8 cellular contexts compared by ENCODE assay signal in genomic region chr1:40450491-40451237, GRCh38. TPM values are rescaled to one million over a fixed set of nuclear protein-coding genes. Genes with fewer than 3 reads are reported as not detected.
DNase-seq lines count a peak whose midpoint lies in the region; ATAC-seq and TF ChIP-seq lines count a peak whose summit lies in the region.

No MANE protein-coding gene starts in this region.

- peak overlapping the region; percentile 40 to 93 (median 78) for H3K4me3 ChIP-seq in heart left ventricle

- peaks cover 0 to 6% (median 0%) of the 10 kb centered on the region in 9 donors for H3K36me3 ChIP-seq in heart left ventricle

- H3K9me3 Mint-ChIP-seq in activated naive CD4-positive, alpha-beta T cell treated with anti-CD3 and anti-CD28 coated beads, Interleukin-2, amount 10 ng/mL, durations not matched to agents 7 days and 5 days, result peaks cover 53% of the 10 kb centered on the region
- peaks cover 28% of the 10 kb centered on the region for H3K9me3 Mint-ChIP-seq in progenitor cell of endocrine pancreas (ENCODE audit: low read depth)
- peaks cover 32% of the 10 kb centered on the region for H3K9me3 Mint-ChIP-seq in type B pancreatic cell

- peaks cover 0 to 16% (median 10%) of the 10 kb centered on the region in 12 donors for H3K4me1 ChIP-seq in heart left ventricle

- intact Hi-C loops in heart left ventricle (cut with DNase I), result loop anchor here in 1 of 10 donors (5.0 kb wide), 1 partner anchor 57 kb away; the partner anchor contains the start of gene EXO5

- H3K27ac Mint-ChIP-seq in activated naive CD4-positive, alpha-beta T cell treated with anti-CD3 and anti-CD28 coated beads, Interleukin-2, amount 10 ng/mL, durations not matched to agents 7 days and 5 days, result peak overlapping the region; percentile 95
- H3K27ac Mint-ChIP-seq in progenitor cell of endocrine pancreas, result peak overlapping the region; percentile 97
- H3K27ac Mint-ChIP-seq in type B pancreatic cell, result peak overlapping the region; percentile 82

- H3K36me3 Mint-ChIP-seq in activated naive CD4-positive, alpha-beta T cell treated with anti-CD3 and anti-CD28 coated beads, Interleukin-2, amount 10 ng/mL, durations not matched to agents 7 days and 5 days, result peaks cover 60% of the 10 kb centered on the region
- H3K36me3 Mint-ChIP-seq in progenitor cell of endocrine pancreas (ENCODE audit: insufficient read depth) (peaks cover 42% of the 10 kb centered on the region), type B pancreatic cell (peaks cover 42% of the 10 kb centered on the region)

- no peak for TF ChIP-seq POLR2A in heart left ventricle (IDR thresholded peaks at IDR 0.05)

- CTCF ChIA-PET in activated naive CD4-positive, alpha-beta T cell treated with anti-CD3 and anti-CD28 coated beads, Interleukin-2, amount 10 ng/mL, durations not matched to agents 7 days and 5 days (lab: Charles Lee), result interaction anchor here (0.7 to 1.5 kb wide), 4 partner anchors 81 to 306 kb away, joined by 3 to 7 read pairs (median 4); no protein-coding TSS in a partner anchor

- peaks cover 29% of the 10 kb centered on the region for H3K4me1 Mint-ChIP-seq in activated naive CD4-positive, alpha-beta T cell treated with anti-CD3 and anti-CD28 coated beads, Interleukin-2, amount 10 ng/mL, durations not matched to agents 7 days and 5 days
- H3K4me1 Mint-ChIP-seq in progenitor cell of endocrine pancreas (ENCODE audit: low read depth), result peaks cover 13% of the 10 kb centered on the region
- peaks cover 15% of the 10 kb centered on the region for H3K4me1 Mint-ChIP-seq in type B pancreatic cell (ENCODE audit: unreplicated experiment)

- H3K27me3 ChIP-seq in heart left ventricle, result no peaks in the 10 kb centered on the region

- H3K4me3 Mint-ChIP-seq in activated naive CD4-positive, alpha-beta T cell treated with anti-CD3 and anti-CD28 coated beads, Interleukin-2, amount 10 ng/mL, durations not matched to agents 7 days and 5 days, result peak overlapping the region; percentile 82
- H3K4me3 Mint-ChIP-seq in progenitor cell of endocrine pancreas (ENCODE audit: low read depth), result peak overlapping the region; percentile 89
- peak overlapping the region; percentile 93 for H3K4me3 Mint-ChIP-seq in type B pancreatic cell

- DNase-seq in RPMI7951 (ENCODE audit: low read depth) (peak; percentile 31), heart left ventricle (peak in 3 of 5 donors; percentile 8 to 45 (median 23)), progenitor cell of endocrine pancreas (ENCODE audit: low spot score, unreplicated experiment) (no peak), type B pancreatic cell (ENCODE audit: extremely low spot score, unreplicated experiment) (no peak)
- DNase-seq in activated naive CD4-positive, alpha-beta T cell treated with anti-CD3 and anti-CD28 coated beads, Interleukin-2, amount 10 ng/mL, durations not matched to agents 7 days and 5 days, result peak; percentile 74

- H3K27ac ChIP-seq in 22Rv1, result peak overlapping the region; percentile 58
- peak overlapping the region; percentile 12 to 94 (median 80) for H3K27ac ChIP-seq in heart left ventricle

- H3K9me3 ChIP-seq in heart left ventricle, result peaks cover 0 to 54% (median 10%) of the 10 kb centered on the region in 12 donors

- TF ChIP-seq CTCF in 22Rv1 (IDR thresholded peaks at IDR 0.05) (no peak), heart left ventricle (IDR thresholded peaks at IDR 0.05) (no peak), progenitor cell of endocrine pancreas (IDR thresholded peaks at IDR 0.05; ENCODE audit: unreplicated experiment) (no peak), type B pancreatic cell (conservative IDR thresholded peaks at IDR 0.05) (no peak)

- H3K27me3 Mint-ChIP-seq in activated naive CD4-positive, alpha-beta T cell treated with anti-CD3 and anti-CD28 coated beads, Interleukin-2, amount 10 ng/mL, durations not matched to agents 7 days and 5 days, result no peaks in the 10 kb centered on the region
- H3K27me3 Mint-ChIP-seq in progenitor cell of endocrine pancreas (no peaks in the 10 kb centered on the region), type B pancreatic cell (no peaks in the 10 kb centered on the region)

- 17 to 26% (median 20%) methylated on average over 22 of the region's 22 CpGs for WGBS in heart left ventricle, 4 donors

- ATAC-seq in GM18861 (IDR thresholded peaks at IDR 0.05; ENCODE audit: unreplicated experiment) (peak; percentile 39), HG03196 (IDR thresholded peaks at IDR 0.05; ENCODE audit: unreplicated experiment) (peak; percentile 35), heart left ventricle (peak; percentile 2 to 53 (median 34))

RNA-seq across cellular contexts. Expression of gene ZFP69B, which starts 0.4 kb away (rescaled TPM):
- total RNA-seq in RPMI7951 (2014; rRNA removed; shearing (Covaris generic)), result 2.8 and 3.1 TPM in 2 replicates
- total RNA-seq in heart left ventricle, result 1 to 10 TPM in 5 of 9 donors, under 1 TPM in 4; 0.44 to 2.6 (median 1.1) TPM
- polyA plus RNA-seq in heart left ventricle, result 1 to 10 TPM in 1 of 2 donors, under 1 TPM in 1; 0.42 to 1.5 TPM
- total RNA-seq in progenitor cell of endocrine pancreas, result 10.5 and 11.1 TPM in 2 replicates
- total RNA-seq in type B pancreatic cell (ENCODE audit: low replicate concordance), result 3.2 and 9.5 TPM in 2 replicates

RNA-seq across cellular contexts. Expression of gene ZFP69, which starts 26.4 kb away (rescaled TPM):
- total RNA-seq in RPMI7951 (2014; rRNA removed; shearing (Covaris generic)), result 4.9 and 6.3 TPM in 2 replicates
- total RNA-seq in heart left ventricle (1 to 10 TPM in 8 of 9 donors, under 1 TPM in 1; 0.75 to 3.1 (median 2.0) TPM), progenitor cell of endocrine pancreas (4.6 and 5.2 TPM in 2 replicates), type B pancreatic cell (ENCODE audit: low replicate concordance) (2.2 and 5.1 TPM in 2 replicates)
- 1 to 10 TPM; 1.4 to 1.7 TPM for polyA plus RNA-seq in heart left ventricle

RNA-seq across cellular contexts. Expression of gene EXO5, which starts 57.9 kb away (rescaled TPM):
- total RNA-seq in RPMI7951 (2014; rRNA removed; shearing (Covaris generic)), result 11.5 and 15.3 TPM in 2 replicates
- total RNA-seq in heart left ventricle, result 1 to 10 TPM; 2.7 to 6.4 (median 5.1) TPM
- polyA plus RNA-seq in heart left ventricle, result 1 to 10 TPM; 1.7 to 5.1 TPM
- total RNA-seq in progenitor cell of endocrine pancreas, result 14.8 and 16.4 TPM in 2 replicates
- 10.9 and 14.3 TPM in 2 replicates for total RNA-seq in type B pancreatic cell (ENCODE audit: low replicate concordance)

Comparison
In these comparisons a context has a peak if more than half of its experiments do, and no peak if none do; other contexts are left out.
1. DNase-seq: peak in RPMI7951 (single experiment), activated naive CD4-positive, alpha-beta T cell treated with anti-CD3 and anti-CD28 coated beads, Interleukin-2, amount 10 ng/mL, durations not matched to agents 7 days and 5 days (single experiment) and heart left ventricle (3 of 5); none in progenitor cell of endocrine pancreas (single experiment) and type B pancreatic cell (single experiment).
2. Peak in every context shown above with its lines, with median percentiles within 50 percentile points of each other: ATAC-seq, H3K27ac Mint-ChIP-seq and H3K4me3 Mint-ChIP-seq.